1 cellular context compared by ENCODE assay signal in genomic region chr11:119433369-119433749, GRCh38.
TF ChIP-seq lines count a peak whose summit lies in the region.

No MANE protein-coding gene starts in this region.

TF ChIP-seq in H1, 55 proteins besides CTCF, POLR2A, EP300 and RAD21:
- TF ChIP-seq RXRA (IDR thresholded peaks at IDR 0.05; ENCODE audit: insufficient read depth, low read depth, low read length) (no peak), ATF2 (IDR thresholded peaks at IDR 0.05; ENCODE audit: low read length) (no peak), USF2 (IDR thresholded peaks at IDR 0.05; ENCODE audit: low read length) (no peak), JUN (IDR thresholded peaks at IDR 0.05; ENCODE audit: low read depth, low read length) (no peak), RFX5 (IDR thresholded peaks at IDR 0.05; ENCODE audit: borderline replicate concordance, low read depth, low read length) (no peak), CTBP2 (IDR thresholded peaks at IDR 0.05; ENCODE audit: borderline replicate concordance, insufficient read depth, insufficient read length, low read length) (no peak), HDAC6 (IDR thresholded peaks at IDR 0.05; ENCODE audit: low read depth, low read length) (no peak), MAX (IDR thresholded peaks at IDR 0.05) (no peak), CHD2 (IDR thresholded peaks at IDR 0.05; ENCODE audit: low read length) (no peak), JUND (IDR thresholded peaks at IDR 0.05; ENCODE audit: low read length) (no peak), SP1 (IDR thresholded peaks at IDR 0.05; ENCODE audit: low read depth, low read length) (no peak)
